Comparison of ENCODE assay signal across 8 cellular contexts in the genomic region with DNA sequence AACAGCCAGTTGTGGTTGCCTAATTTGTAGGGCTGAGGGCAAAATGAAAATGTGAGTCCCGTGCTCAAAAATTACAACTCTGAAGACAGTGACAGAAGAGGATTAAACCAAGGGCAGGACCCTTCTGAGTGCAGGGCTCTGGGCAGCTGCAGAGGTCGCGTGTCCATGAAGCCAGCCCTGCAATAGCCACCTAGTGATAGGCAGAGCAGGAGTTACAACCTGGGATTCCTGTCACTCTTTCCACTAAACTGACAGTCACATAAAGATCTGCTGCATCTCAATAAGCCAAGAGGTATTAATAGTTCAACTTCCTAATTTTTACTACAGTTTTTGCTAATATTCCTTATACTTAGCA.
DNase-seq lines count a peak whose midpoint lies in the region; ATAC-seq and TF ChIP-seq lines count a peak whose summit lies in the region.

No MANE protein-coding gene starts in this region.

- no peaks in the 10 kb centered on the region for H3K27me3 Mint-ChIP-seq in stimulated activated naive CD8-positive, alpha-beta T cell treated with anti-CD3 and anti-CD28 coated beads, Interleukin-15, Interleukin-2, amounts not matched to agents 100 ng/mL and 50 ng/mL, for 24 hours

- no peak for TF ChIP-seq CTCF in KMS-11 (conservative IDR thresholded peaks at IDR 0.05; ENCODE audit: low read depth, low read length)

- H3K4me3 Mint-ChIP-seq in stimulated activated naive CD8-positive, alpha-beta T cell treated with anti-CD3 and anti-CD28 coated beads, Interleukin-15, Interleukin-2, amounts not matched to agents 100 ng/mL and 50 ng/mL, for 24 hours = peak overlapping the region; percentile 62

- no peaks in the 10 kb centered on the region for H3K36me3 ChIP-seq in KMS-11 (ENCODE audit: insufficient read depth)
- H3K36me3 ChIP-seq in aorta (ENCODE audit: control insufficient read depth in 1 of 2, insufficient read depth in 2 of 2, low read length in 1 of 2) = no peaks in the 10 kb centered on the region

- H3K9me3 ChIP-seq in aorta (ENCODE audit: control insufficient read depth, low read length) = no peaks in the 10 kb centered on the region

- no peaks in the 10 kb centered on the region for H3K27me3 ChIP-seq in KMS-11 (ENCODE audit: insufficient read depth, low read depth)
- no peaks in the 10 kb centered on the region for H3K27me3 ChIP-seq in aorta (ENCODE audit: control insufficient read depth in 1 of 2, insufficient read depth in 2 of 2, low read length in 1 of 2)

- H3K27ac ChIP-seq in KMS-11 (no peak overlapping the region), aorta (ENCODE audit: low read depth in 1 of 2, low read length in 2 of 2) (peak overlapping the region in 1 of 2 donors; percentile 28)

- DNase-seq in stimulated activated naive CD8-positive, alpha-beta T cell treated with anti-CD3 and anti-CD28 coated beads, Interleukin-15, Interleukin-2, amounts not matched to agents 100 U/mL and 50 U/mL, for 24 hours = no peak
- DNase-seq in left ventricle myocardium superior (no peak), aorta (no peak), AG08395 (ENCODE audit: low spot score) (no peak), NCI-H1436 treated with DMSO at 0.1 percent for 48 hours (lab: John Stamatoyannopoulos, UW) (no peak)
- no peak for DNase-seq in activated CD4-positive, CD25-positive, alpha-beta regulatory T cell treated with anti-CD3 and anti-CD28 coated beads, Interleukin-2, amount 50 U/mL, for 72 hours

- peak overlapping the region; percentile 53 for H2AFZ ChIP-seq in KMS-11 (ENCODE audit: low read depth)

- H3K4me3 ChIP-seq in KMS-11 (IDR thresholded peaks at IDR 0.05; ENCODE audit: insufficient read depth, low read depth, low read length) = no peak overlapping the region
- H3K4me3 ChIP-seq in aorta (ENCODE audit: low read length in 2 of 2) = no peak overlapping the region

- no peaks in the 10 kb centered on the region for H3K36me3 Mint-ChIP-seq in stimulated activated naive CD8-positive, alpha-beta T cell treated with anti-CD3 and anti-CD28 coated beads, Interleukin-15, Interleukin-2, amounts not matched to agents 100 ng/mL and 50 ng/mL, for 24 hours (ENCODE audit: low read depth)

- H3K9ac ChIP-seq in KMS-11 = peak overlapping the region; percentile 23; the same call in 1 of the 2 replicates

- H3K4me1 ChIP-seq in KMS-11 (ENCODE audit: low read depth, poor library complexity, severe bottlenecking) (peaks cover 10% of the 10 kb centered on the region), aorta (ENCODE audit: control insufficient read depth in 1 of 2, insufficient read depth in 2 of 2, low read length in 2 of 2) (peaks cover 0 to 4% of the 10 kb centered on the region in 2 donors)

- no peaks in the 10 kb centered on the region for H4K20me1 ChIP-seq in KMS-11 (ENCODE audit: insufficient read depth)

- no peaks in the 10 kb centered on the region for H3K9me3 Mint-ChIP-seq in stimulated activated naive CD8-positive, alpha-beta T cell treated with anti-CD3 and anti-CD28 coated beads, Interleukin-15, Interleukin-2, amounts not matched to agents 100 ng/mL and 50 ng/mL, for 24 hours

- WGBS in aorta, 2 donors = 63 to 70% methylated on average over 3 of the region's 3 CpGs

- ATAC-seq in stimulated activated naive CD8-positive, alpha-beta T cell treated with anti-CD3 and anti-CD28 coated beads, Interleukin-15, Interleukin-2, amounts not matched to agents 100 U/mL and 50 U/mL, for 24 hours = no peak
- ATAC-seq in left ventricle myocardium superior (peak; percentile 75), aorta (ENCODE audit: low FRiP score) (peak; percentile 60)

- no peaks in the 10 kb centered on the region for H3K79me2 ChIP-seq in KMS-11 (ENCODE audit: insufficient read depth, low read depth)

- peaks cover 32% of the 10 kb centered on the region for H3K4me1 Mint-ChIP-seq in stimulated activated naive CD8-positive, alpha-beta T cell treated with anti-CD3 and anti-CD28 coated beads, Interleukin-15, Interleukin-2, amounts not matched to agents 100 ng/mL and 50 ng/mL, for 24 hours (ENCODE audit: low read depth)

- intact Hi-C loops in left ventricle myocardium superior (cut with micrococcal nuclease) (loop anchor here (1.0 kb wide), 1 partner anchor 96 kb away; no protein-coding TSS in a partner anchor), aorta (cut with DNase I) (loop anchor here (2.0 to 10.0 kb wide), 2 partner anchors 95 to 303 kb away; partner anchors contain the start of gene SLC2A13 (in 2 of the 2))

- peak overlapping the region; percentile 84 for H3K4me2 ChIP-seq in KMS-11

- peak overlapping the region; percentile 31 for H3K27ac Mint-ChIP-seq in stimulated activated naive CD8-positive, alpha-beta T cell treated with anti-CD3 and anti-CD28 coated beads, Interleukin-15, Interleukin-2, amounts not matched to agents 100 ng/mL and 50 ng/mL, for 24 hours
